ENCODE assay signal across 20 cellular contexts in the genomic region with DNA sequence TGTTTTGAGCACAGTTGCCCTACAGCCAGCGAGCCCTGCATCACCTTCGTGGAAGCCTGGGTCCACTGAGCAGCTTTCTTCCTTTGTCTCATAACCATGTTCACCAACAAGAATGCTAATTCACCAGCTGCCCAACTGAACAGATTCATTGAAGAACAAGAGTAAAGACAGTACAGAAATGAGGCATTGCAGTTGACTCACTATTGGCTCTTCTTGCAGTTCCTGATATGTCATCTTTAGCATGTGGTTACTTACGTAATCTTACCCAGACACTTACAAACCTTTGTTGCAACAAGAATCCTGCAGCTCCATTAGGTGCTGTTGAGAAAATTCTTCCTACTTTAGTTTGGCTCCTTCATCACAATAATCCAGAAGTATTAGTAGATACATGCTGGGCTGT.
"Had no signal": no experiment of that assay in that cellular context is flagged by ENCODE, and none has a peak within 500 bp of the region (broad histone marks: within the 10 kb centered on the region; RNA-seq: fewer than 3 reads in every experiment).

No MANE protein-coding gene starts in this region.

- ATAC-seq: activated CD8-positive, alpha-beta T cell treated with anti-CD3 and anti-CD28 coated beads, Interleukin-2, amount 10 ng/mL, durations not matched to agents 7 days and 5 days; left ventricle myocardium superior; naive thymus-derived CD8-positive, alpha-beta T cell; stimulated activated memory B cell treated with anti-CD40 and anti-IgM and Interleukin-4, amounts not matched to agents 10 μg/mL and 1 μg/mL and 100 μg/mL, for 72 hours; WTC11 had no signal

- DNase-seq: activated CD4-positive, alpha-beta T cell treated with anti-CD3 and anti-CD28 coated beads, Interleukin-2, amount 10 ng/mL, durations not matched to agents 24 days and 14 days; activated CD8-positive, alpha-beta memory T cell treated with anti-CD3 and anti-CD28 coated beads, Interleukin-2, amount 50 U/mL, for 4 hours; activated CD8-positive, alpha-beta T cell treated with anti-CD3 and anti-CD28 coated beads, Interleukin-2, amount 10 ng/mL, durations not matched to agents 7 days and 5 days; activated gamma-delta T cell treated with Interleukin-2 at 50 U/mL for 16 hours; activated naive CD8-positive, alpha-beta T cell treated with anti-CD3 and anti-CD28 coated beads, Interleukin-2, amount 10 ng/mL, durations not matched to agents 7 days and 5 days; anterior cingulate cortex; brain microvascular endothelial cell; effector memory CD4-positive, alpha-beta T cell; head of caudate nucleus; kidney glomerular epithelial cell; left ventricle myocardium superior; mesenchymal stem cell; naive thymus-derived CD8-positive, alpha-beta T cell; stimulated activated CD4-positive, alpha-beta T cell treated with anti-CD3 and anti-CD28 coated beads, Interleukin-12 subunit alpha, Interleukin-12 subunit beta, amount 100 ng/mL, for 4 hours; stimulated activated CD4-positive, alpha-beta T cell treated with anti-CD3 and anti-CD28 coated beads, Interleukin-2, amount 100 ng/mL, for 24 hours had no signal

- H3K9me3 ChIP-seq: tibial nerve, vagina had no signal

- H3K4me3 ChIP-seq: tibial nerve, vagina had no signal

- H3K4me1 ChIP-seq: tibial nerve, vagina had no signal

- FAIRE-seq: frontal cortex had no signal

- H3K27ac ChIP-seq: brain microvascular endothelial cell, tibial nerve, vagina had no signal
